In the genomic region with DNA sequence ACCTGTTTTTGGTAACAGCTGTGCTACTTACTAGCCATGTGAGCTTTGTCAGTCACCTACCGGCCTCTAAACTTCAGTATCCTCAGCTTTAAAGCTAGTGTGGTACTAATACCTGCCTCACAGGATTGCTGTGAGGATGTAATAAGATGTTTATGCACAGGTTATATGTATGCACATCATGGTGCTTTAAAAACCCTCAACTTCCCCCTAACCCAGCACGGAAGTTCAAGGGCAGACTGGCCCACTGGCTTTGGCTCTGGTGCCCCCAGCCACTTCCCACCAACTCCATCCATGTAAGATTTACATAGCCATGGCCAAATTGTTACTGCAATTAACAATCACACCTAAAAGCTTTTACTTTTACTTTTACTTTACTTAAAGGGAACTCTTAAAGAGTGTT, we compare ENCODE assay signal across 18 cellular contexts.
DNase-seq lines count a peak whose midpoint lies in the region; ATAC-seq, FAIRE-seq and TF ChIP-seq lines count a peak whose summit lies in the region.
"Had no signal": no experiment of that assay in that cellular context is flagged by ENCODE, and none has a peak within 500 bp of the region (broad histone marks: within the 10 kb centered on the region; RNA-seq: fewer than 3 reads in every experiment).

No MANE protein-coding gene starts in this region.

- in situ Hi-C loops in GM12878 (cut with MboI), result no loop called here

- SMC1A ChIA-PET in GM12878 (lab: Charles Lee; ENCODE audit: uncharacterized antibody, unreplicated experiment), result interaction anchor here (1.1 kb wide), 1 partner anchor 242 kb away, joined by 3 read pairs; no protein-coding TSS in a partner anchor

- no peak overlapping the region for H3K9ac ChIP-seq in BLaER1
- no peak overlapping the region for H3K9ac ChIP-seq in GM12878 (ENCODE audit: control insufficient read depth, insufficient read depth, low read length)
- H3K9ac ChIP-seq in mesenchymal stem cell (ENCODE audit: low read length), result no peak overlapping the region

- DNase-seq in GM12878 (ENCODE audit: low read depth, low spot score) (no peak), lower lobe of right lung (no peak), nephron progenitor cell (no peak), mesenchymal stem cell (no peak)
- DNase-seq: DMS79 treated with DMSO at 0.1 percent for 48 hours, GDM1, HCEC 1CT, NCI-H1092 treated with DMSO at 0.1 percent for 48 hours, NCI-H1694, NCI-H69, PC-9 had no signal

- H2AK5ac ChIP-seq in mesenchymal stem cell (ENCODE audit: low read length, severe bottlenecking), result no peak overlapping the region

- H3K27ac Mint-ChIP-seq in nephron progenitor cell, result no peak overlapping the region
- H3K27ac Mint-ChIP-seq: CD14-positive monocyte had no signal

- H3K18ac ChIP-seq in mesenchymal stem cell (ENCODE audit: low read depth in 1 of 2, low read length in 2 of 2), result no peak overlapping the region

- H3K79me1 ChIP-seq in mesenchymal stem cell (replicated peaks; ENCODE audit: low read length, poor library complexity, severe bottlenecking), result no peaks in the 10 kb centered on the region

- H3K23ac ChIP-seq in mesenchymal stem cell (ENCODE audit: low read length in 2 of 2), result no peak overlapping the region

- no peak overlapping the region for H3K14ac ChIP-seq in mesenchymal stem cell (ENCODE audit: low read length in 2 of 2)

- peaks cover 7% of the 10 kb centered on the region for H3K27me3 Mint-ChIP-seq in nephron progenitor cell (ENCODE audit: low read depth, poor library complexity)

- peak overlapping the region; percentile 85 for H3K4me2 ChIP-seq in BLaER1
- no peak overlapping the region for H3K4me2 ChIP-seq in GM12878 (ENCODE audit: control insufficient read depth, insufficient read depth)
- no peak overlapping the region for H3K4me2 ChIP-seq in mesenchymal stem cell (ENCODE audit: low read length, poor library complexity, severe bottlenecking)
- H3K4me2 ChIP-seq: PC-9 had no signal

- peaks cover 17% of the 10 kb centered on the region for H3K36me3 Mint-ChIP-seq in nephron progenitor cell (ENCODE audit: low read depth)
- H3K36me3 Mint-ChIP-seq: CD14-positive monocyte had no signal

- no peak overlapping the region for H2BK5ac ChIP-seq in mesenchymal stem cell (ENCODE audit: low read depth, low read length, poor library complexity, severe bottlenecking)

- POLR2A ChIA-PET in GM12878 (lab: Charles Lee), result no interaction called here

- 75% methylated on average over 2 of the region's 2 CpGs for WGBS in GM12878 (ENCODE audit: insufficient coverage, insufficient replicate concordance, low lambda C conversion rate, missing lambda C conversion rate)
- WGBS in mesenchymal stem cell, result 86% methylated on average over 2 of the region's 2 CpGs

- peaks cover 45% of the 10 kb centered on the region for H3K4me1 Mint-ChIP-seq in nephron progenitor cell
- H3K4me1 Mint-ChIP-seq: CD14-positive monocyte had no signal

- TF ChIP-seq CTCF in GM12878 (IDR thresholded peaks at IDR 0.05 in 2 of 3, conservative IDR thresholded peaks at IDR 0.05 in 1 of 3; ENCODE audit: control insufficient read depth in 2 of 3, extremely low read depth in 1 of 3, insufficient read depth in 1 of 3, low read depth in 3 of 3, low read length in 3 of 3) (no peak), lower lobe of right lung (IDR thresholded peaks at IDR 0.05) (no peak), nephron progenitor cell (IDR thresholded peaks at IDR 0.05) (no peak)

- H3K36me3 ChIP-seq in BLaER1 (peaks cover 4% of the 10 kb centered on the region; the same call in 1 of the 2 replicates), GM12878 (ENCODE audit: control insufficient read depth in 2 of 2, insufficient read depth in 2 of 2, low read length in 1 of 2) (peaks cover 0 to 2% of the 10 kb centered on the region in 2 experiments; a peak in 2 of 4 replicates), lower lobe of right lung (no peaks in the 10 kb centered on the region), mesenchymal stem cell (ENCODE audit: control insufficient read depth in 1 of 2, insufficient read depth in 2 of 2, low read depth in 1 of 2, low read length in 2 of 2) (no peaks in the 10 kb centered on the region)

- ATAC-seq in GM18861 (IDR thresholded peaks at IDR 0.05; ENCODE audit: unreplicated experiment), result peak; percentile 10
- peak; percentile 9 for ATAC-seq in HG03175 (IDR thresholded peaks at IDR 0.05; ENCODE audit: unreplicated experiment)
- ATAC-seq in GM12878, result peak; percentile 36
- ATAC-seq in GM18870 (IDR thresholded peaks at IDR 0.05; ENCODE audit: unreplicated experiment), result no peak
- ATAC-seq in lower lobe of right lung, result no peak
- ATAC-seq: K562 had no signal

- TF ChIP-seq RAD21 in GM12878 (IDR thresholded peaks at IDR 0.05; ENCODE audit: insufficient read depth, low read depth, low read length), result no peak

- peak overlapping the region; percentile 28; the same call in 1 of the 2 replicates for H2AFZ ChIP-seq in GM12878 (ENCODE audit: control insufficient read depth, low read depth, low read length)
- no peak overlapping the region for H2AFZ ChIP-seq in mesenchymal stem cell (ENCODE audit: low read depth, low read length)
- H2AFZ ChIP-seq: PC-9 had no signal

- H3K27ac ChIP-seq in BLaER1 (peak overlapping the region; percentile 85), GM12878 (ENCODE audit: control insufficient read depth, insufficient read depth) (no peak overlapping the region), lower lobe of right lung (no peak overlapping the region), mesenchymal stem cell (ENCODE audit: low read length, poor library complexity, severe bottlenecking) (no peak overlapping the region)
- H3K27ac ChIP-seq: PC-9 had no signal

- CTCF ChIA-PET in GM12878 (lab: Yijun Ruan, JAX), result interaction anchor here (0.9 kb wide), 1 partner anchor 243 kb away, joined by 3 read pairs; no protein-coding TSS in a partner anchor

- H3K4ac ChIP-seq in mesenchymal stem cell (ENCODE audit: low read depth in 1 of 2, low read length in 2 of 2), result no peak overlapping the region

- no peaks in the 10 kb centered on the region for H3K27me3 ChIP-seq in BLaER1
- no peaks in the 10 kb centered on the region for H3K27me3 ChIP-seq in GM12878 (replicated peaks in 1 of 2; ENCODE audit: control insufficient read depth in 2 of 2, insufficient read depth in 2 of 2, low read length in 1 of 2)
- H3K27me3 ChIP-seq in lower lobe of right lung (ENCODE audit: low read depth), result no peaks in the 10 kb centered on the region
- no peaks in the 10 kb centered on the region for H3K27me3 ChIP-seq in mesenchymal stem cell (ENCODE audit: control insufficient read depth in 1 of 2, insufficient read depth in 1 of 2, low read length in 2 of 2)

- H3K9me3 ChIP-seq in BLaER1 (0 out of 2 replicates have a peak, but pooled peaks cover 4% of the 10 kb centered on the region), GM12878 (replicated peaks; ENCODE audit: control insufficient read depth, insufficient read depth, low read length) (no peaks in the 10 kb centered on the region), lower lobe of right lung (no peaks in the 10 kb centered on the region), mesenchymal stem cell (ENCODE audit: control insufficient read depth, low read length) (no peaks in the 10 kb centered on the region)

- H4K91ac ChIP-seq in mesenchymal stem cell (ENCODE audit: low read length), result no peak overlapping the region

- H4K8ac ChIP-seq in mesenchymal stem cell (ENCODE audit: low read length), result no peak overlapping the region

- H4K20me1 ChIP-seq in BLaER1 (no peaks in the 10 kb centered on the region), GM12878 (ENCODE audit: control insufficient read depth, insufficient read depth) (no peaks in the 10 kb centered on the region)

- intact Hi-C loops in GM12878 (cut with micrococcal nuclease; ENCODE audit: unreplicated experiment), result no loop called here
- intact Hi-C loops in lower lobe of right lung (cut with DNase I), result no loop called here

- no peaks in the 10 kb centered on the region for H3K9me3 Mint-ChIP-seq in nephron progenitor cell

- peaks cover 77% of the 10 kb centered on the region for H3K4me1 ChIP-seq in BLaER1
- peaks cover 10% of the 10 kb centered on the region for H3K4me1 ChIP-seq in GM12878 (ENCODE audit: control insufficient read depth, insufficient read depth, low read length)
- no peaks in the 10 kb centered on the region for H3K4me1 ChIP-seq in lower lobe of right lung
- H3K4me1 ChIP-seq in mesenchymal stem cell (ENCODE audit: control insufficient read depth, insufficient read depth, low read depth, low read length), result peaks cover 6% of the 10 kb centered on the region

- BruUV-seq in GM12878 (replicated peaks; lab: Mats Ljungman, UMichigan), result no TSS peak

- RAD21 ChIA-PET in GM12878 (lab: Charles Lee; ENCODE audit: unreplicated experiment), result no interaction called here

- H2BK15ac ChIP-seq in mesenchymal stem cell (ENCODE audit: low read depth, poor library complexity, severe bottlenecking), result no peak overlapping the region

- FAIRE-seq in GM12878 (lab: Jason Lieb, UNC), result no peak
- FAIRE-seq: GM18507, K562 had no signal

- no peak overlapping the region for H3K4me3 Mint-ChIP-seq in nephron progenitor cell
- H3K4me3 Mint-ChIP-seq: CD14-positive monocyte had no signal

- no peak overlapping the region for H3K4me3 ChIP-seq in BLaER1
- no peak overlapping the region for H3K4me3 ChIP-seq in GM12878
- H3K4me3 ChIP-seq in lower lobe of right lung, result no peak overlapping the region
- H3K4me3 ChIP-seq in mesenchymal stem cell (ENCODE audit: insufficient read depth in 1 of 2, low read depth in 1 of 2, low read length in 2 of 2), result no peak overlapping the region
- H3K4me3 ChIP-seq: K562, PC-9 had no signal

- H3K79me2 ChIP-seq in GM12878 (ENCODE audit: control insufficient read depth, insufficient read depth, low read length), result no peaks in the 10 kb centered on the region

- no peak overlapping the region for H2BK120ac ChIP-seq in mesenchymal stem cell (ENCODE audit: low read depth, low read length)

- no peak for TF ChIP-seq EP300 in GM12878 (IDR thresholded peaks at IDR 0.05; ENCODE audit: borderline replicate concordance in 1 of 2, control insufficient read depth in 1 of 2, low read depth in 2 of 2, low read length in 2 of 2)

- H2BK12ac ChIP-seq in mesenchymal stem cell (ENCODE audit: low read length in 2 of 2), result no peak overlapping the region

- TF ChIP-seq POLR2A in GM12878 (IDR thresholded peaks at IDR 0.05; ENCODE audit: low read depth, low read length), result no peak

TF ChIP-seq in GM12878, 131 proteins besides CTCF, POLR2A, EP300 and RAD21 (continues in another document):
- no peak for TF ChIP-seq PAX5 (IDR thresholded peaks at IDR 0.05; ENCODE audit: borderline replicate concordance, low read depth, low read length)
- TF ChIP-seq NFIC (IDR thresholded peaks at IDR 0.05; ENCODE audit: low read depth, low read length), result no peak
- TF ChIP-seq MXI1 (IDR thresholded peaks at IDR 0.05; ENCODE audit: low read depth, low read length), result no peak
- TF ChIP-seq, protein P1, sequence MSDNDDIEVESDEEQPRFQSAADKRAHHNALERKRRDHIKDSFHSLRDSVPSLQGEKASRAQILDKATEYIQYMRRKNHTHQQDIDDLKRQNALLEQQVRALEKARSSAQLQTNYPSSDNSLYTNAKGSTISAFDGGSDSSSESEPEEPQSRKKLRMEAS (IDR thresholded peaks at IDR 0.05; ENCODE audit: low read depth, low read length), result no peak
- no peak for TF ChIP-seq RFX5 (IDR thresholded peaks at IDR 0.05; ENCODE audit: low read depth, low read length)

Comparison
In these comparisons a context has a peak if more than half of its experiments do, and no peak if none do; other contexts are left out.
1. ATAC-seq: peak in GM18861 (single experiment), HG03175 (single experiment) and GM12878 (single experiment); none in GM18870 (single experiment) and lower lobe of right lung (0 of 2).